ENCODE assay signal across 14 cellular contexts in genomic region chr17:15264542-15264941, GRCh38. TPM values are rescaled to one million over a fixed set of nuclear protein-coding genes. Genes with fewer than 3 reads are reported as not detected.
DNase-seq lines count a peak whose midpoint lies in the region; ATAC-seq and TF ChIP-seq lines count a peak whose summit lies in the region.
"Had no signal": no experiment of that assay in that cellular context is flagged by ENCODE, and none has a peak within 500 bp of the region (broad histone marks: within the 10 kb centered on the region; RNA-seq: fewer than 3 reads in every experiment).

No MANE protein-coding gene starts in this region.

- H3K4me1 Mint-ChIP-seq in neural crest cell (peaks cover 34% of the 10 kb centered on the region), T-helper 17 cell (peaks cover 10% of the 10 kb centered on the region)

- H3K4me3 ChIP-seq in foreskin fibroblast (ENCODE audit: low read depth in 1 of 2, low read length in 2 of 2) (peak overlapping the region; percentile 9 to 99), upper lobe of right lung (peak overlapping the region; percentile 62), A673 (ENCODE audit: low read depth, low read length, poor library complexity, severe bottlenecking) (no peak overlapping the region)

- peaks cover 78% of the 10 kb centered on the region for H3K27me3 Mint-ChIP-seq in neural crest cell (ENCODE audit: low read depth)
- peaks cover 80% of the 10 kb centered on the region for H3K27me3 Mint-ChIP-seq in T-helper 17 cell

- ATAC-seq in upper lobe of right lung (peak; percentile 22), T-helper 17 cell (no peak)
- ATAC-seq: stimulated activated naive CD8-positive, alpha-beta T cell treated with anti-CD3 and anti-CD28 coated beads, Interleukin-15, Interleukin-2, amounts not matched to agents 100 U/mL and 50 U/mL, for 24 hours had no signal

- no peaks in the 10 kb centered on the region for H3K27me3 ChIP-seq in upper lobe of right lung
- H3K27me3 ChIP-seq in A673 (replicated peaks; ENCODE audit: insufficient read depth, low read depth, low read length, poor library complexity), result peaks cover 77% of the 10 kb centered on the region

- TF ChIP-seq CTCF in foreskin fibroblast (IDR thresholded peaks at IDR 0.05; ENCODE audit: low read depth, low read length) (no peak), neural crest cell (conservative IDR thresholded peaks at IDR 0.05) (no peak), upper lobe of right lung (IDR thresholded peaks at IDR 0.05) (no peak), A673 (conservative IDR thresholded peaks at IDR 0.05; ENCODE audit: low read depth, low read length) (no peak)

- H3K27ac ChIP-seq in upper lobe of right lung, result peak overlapping the region; percentile 38
- no peak overlapping the region for H3K27ac ChIP-seq in A673 (ENCODE audit: low read depth, low read length, poor library complexity, severe bottlenecking)

- CTCF ChIA-PET in A673 (lab: Charles Lee), result interaction anchor here (2.1 kb wide), 1 partner anchor 239 kb away, joined by 5 read pairs; no protein-coding TSS in a partner anchor

- peaks cover 14% of the 10 kb centered on the region for H3K4me1 ChIP-seq in upper lobe of right lung
- H3K4me1 ChIP-seq in A673 (ENCODE audit: insufficient read depth, low read length, poor library complexity, severe bottlenecking), result no peaks in the 10 kb centered on the region

- H3K9me3 Mint-ChIP-seq in neural crest cell, result no peaks in the 10 kb centered on the region
- H3K9me3 Mint-ChIP-seq: dendritic cell treated with granulocyte-macrophage colony-stimulating factor and Interleukin-4, amounts not matched to agents 40 ng/mL and 50 ng/mL, for 4 days had no signal

- no peak overlapping the region for H3K27ac Mint-ChIP-seq in neural crest cell (ENCODE audit: unreplicated experiment)
- no peak overlapping the region for H3K27ac Mint-ChIP-seq in T-helper 17 cell
- H3K27ac Mint-ChIP-seq: dendritic cell treated with granulocyte-macrophage colony-stimulating factor and Interleukin-4, amounts not matched to agents 40 ng/mL and 50 ng/mL, for 4 days; progenitor cell of endocrine pancreas had no signal

- H3K36me3 Mint-ChIP-seq in neural crest cell (ENCODE audit: low read depth), result no peaks in the 10 kb centered on the region
- H3K36me3 Mint-ChIP-seq in T-helper 17 cell (ENCODE audit: low read depth), result no peaks in the 10 kb centered on the region

- intact Hi-C loops in upper lobe of right lung (cut with DNase I), result loop anchor here (5.0 kb wide), 1 partner anchor 238 kb away; no protein-coding TSS in a partner anchor
- intact Hi-C loops in A673 (cut with micrococcal nuclease; ENCODE audit: unreplicated experiment), result no loop called here

- POLR2A ChIA-PET in A673 (lab: Charles Lee; ENCODE audit: low non-redundant PET), result no interaction called here

- H3K4me3 Mint-ChIP-seq in neural crest cell, result peak overlapping the region; percentile 18
- no peak overlapping the region for H3K4me3 Mint-ChIP-seq in T-helper 17 cell
- H3K4me3 Mint-ChIP-seq: dendritic cell treated with granulocyte-macrophage colony-stimulating factor and Interleukin-4, amounts not matched to agents 40 ng/mL and 50 ng/mL, for 4 days had no signal

- BruUV-seq in A673 (replicated peaks; lab: Mats Ljungman, UMichigan), result no TSS peak

- H3K36me3 ChIP-seq in upper lobe of right lung (peaks cover 1% of the 10 kb centered on the region), A673 (ENCODE audit: insufficient read depth, low read length, poor library complexity, severe bottlenecking) (no peaks in the 10 kb centered on the region)

- no peaks in the 10 kb centered on the region for H3K9me3 ChIP-seq in upper lobe of right lung
- no peaks in the 10 kb centered on the region for H3K9me3 ChIP-seq in T-helper 17 cell (ENCODE audit: control insufficient read depth, low read length, poor library complexity, severe bottlenecking)
- no peaks in the 10 kb centered on the region for H3K9me3 ChIP-seq in A673 (ENCODE audit: low read depth, low read length, poor library complexity, severe bottlenecking)
- H3K9me3 ChIP-seq: SK-N-SH had no signal

- DNase-seq in NCI-H2029 (lab: John Stamatoyannopoulos, UW) (peak; percentile 37), NCI-H2029 treated with DMSO at 0.1 percent for 48 hours (lab: John Stamatoyannopoulos, UW) (no peak), foreskin fibroblast (no peak), neural crest cell (ENCODE audit: low read depth, low spot score) (no peak), upper lobe of right lung (peak; percentile 79), T-helper 17 cell (no peak), iPS-NIHi11 (ENCODE audit: low spot score) (no peak), A673 (ENCODE audit: low spot score) (no peak)
- DNase-seq: KG1; NCI-H187; SK-N-SH; stimulated activated naive CD8-positive, alpha-beta T cell treated with anti-CD3 and anti-CD28 coated beads, Interleukin-15, Interleukin-2, amounts not matched to agents 100 U/mL and 50 U/mL, for 24 hours had no signal

RNA-seq across cellular contexts. Expression of gene PMP22, which starts 0.6 kb away (rescaled TPM):
- 14.9 and 15.6 TPM in 2 replicates for total RNA-seq in neural crest cell
- 157 TPM for total RNA-seq in upper lobe of right lung
- total RNA-seq in T-helper 17 cell, result not detected
- total RNA-seq in A673 (2021), result 0.87 TPM in 1 of 2 replicates, not detected in the other

Comparison
In these comparisons a context has a peak if more than half of its experiments do, and no peak if none do; other contexts are left out.
1. DNase-seq: peak in NCI-H2029 (single experiment) and upper lobe of right lung (single experiment); none in NCI-H2029 treated with DMSO at 0.1 percent for 48 hours (single experiment), foreskin fibroblast (0 of 2), neural crest cell (single experiment), T-helper 17 cell (0 of 3), iPS-NIHi11 (single experiment) and A673 (single experiment).